ENCODE assay signal across 1 cellular context in the genomic region with DNA sequence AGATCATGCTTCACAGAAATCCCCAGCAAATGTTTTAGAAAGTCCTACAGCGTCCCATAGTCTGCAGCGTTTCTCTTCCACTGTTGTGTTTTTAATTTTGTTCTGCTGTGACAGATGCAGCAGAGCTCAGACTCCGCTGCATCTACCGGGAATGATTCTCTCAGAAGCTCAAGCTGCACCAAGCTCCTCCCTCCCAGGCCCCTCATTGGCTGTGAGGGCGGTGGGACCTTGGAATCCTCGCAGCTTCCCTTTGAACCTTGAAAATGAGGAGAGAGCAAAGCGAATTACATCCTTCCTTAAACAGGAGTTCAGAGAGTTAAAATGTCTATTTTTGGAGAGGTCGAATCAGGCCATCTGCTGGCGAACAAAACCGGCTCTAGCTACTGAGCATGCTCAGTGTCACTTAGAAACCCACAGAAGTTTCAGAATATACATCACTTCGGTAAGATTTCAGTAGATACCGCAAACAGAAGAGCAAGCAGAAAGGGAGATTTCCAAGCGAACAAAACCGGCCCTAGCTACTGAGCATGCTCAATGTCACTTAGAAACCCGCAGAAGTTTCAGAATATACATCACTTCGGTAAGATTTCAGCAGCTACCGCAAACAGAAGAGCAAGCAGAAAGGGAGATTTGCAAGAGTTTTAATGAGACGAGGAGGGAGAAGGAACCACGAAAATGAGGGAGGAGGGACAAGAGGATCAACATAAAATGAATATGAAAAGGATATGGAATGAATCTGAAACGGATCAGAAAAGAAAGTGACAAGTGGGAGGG.
TF ChIP-seq lines count a peak whose summit lies in the region.

A gene (minus strand): TSS at position 144 of the 774 bp plus-strand sequence. CDS start 188 bp downstream, outside the sequence.

TF ChIP-seq in HEK293, 187 proteins besides CTCF, POLR2A, EP300 and RAD21 (continued from another document):
- TF ChIP-seq, protein P1, sequence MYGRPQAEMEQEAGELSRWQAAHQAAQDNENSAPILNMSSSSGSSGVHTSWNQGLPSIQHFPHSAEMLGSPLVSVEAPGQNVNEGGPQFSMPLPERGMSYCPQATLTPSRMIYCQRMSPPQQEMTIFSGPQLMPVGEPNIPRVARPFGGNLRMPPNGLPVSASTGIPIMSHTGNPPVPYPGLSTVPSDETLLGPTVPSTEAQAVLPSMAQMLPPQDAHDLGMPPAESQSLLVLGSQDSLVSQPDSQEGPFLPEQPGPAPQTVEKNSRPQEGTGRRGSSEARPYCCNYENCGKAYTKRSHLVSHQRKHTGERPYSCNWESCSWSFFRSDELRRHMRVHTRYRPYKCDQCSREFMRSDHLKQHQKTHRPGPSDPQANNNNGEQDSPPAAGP (tag by site-specific recombination; IDR thresholded peaks at IDR 0.05), result no peak
- TF ChIP-seq RBAK (tag by site-specific recombination; IDR thresholded peaks at IDR 0.05), result no peak
- TF ChIP-seq, protein P2, sequence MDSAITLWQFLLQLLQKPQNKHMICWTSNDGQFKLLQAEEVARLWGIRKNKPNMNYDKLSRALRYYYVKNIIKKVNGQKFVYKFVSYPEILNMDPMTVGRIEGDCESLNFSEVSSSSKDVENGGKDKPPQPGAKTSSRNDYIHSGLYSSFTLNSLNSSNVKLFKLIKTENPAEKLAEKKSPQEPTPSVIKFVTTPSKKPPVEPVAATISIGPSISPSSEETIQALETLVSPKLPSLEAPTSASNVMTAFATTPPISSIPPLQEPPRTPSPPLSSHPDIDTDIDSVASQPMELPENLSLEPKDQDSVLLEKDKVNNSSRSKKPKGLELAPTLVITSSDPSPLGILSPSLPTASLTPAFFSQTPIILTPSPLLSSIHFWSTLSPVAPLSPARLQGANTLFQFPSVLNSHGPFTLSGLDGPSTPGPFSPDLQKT (IDR thresholded peaks at IDR 0.05; ENCODE audit: borderline replicate concordance, low read depth, low read length), result no peak
- no peak for TF ChIP-seq ZNF585B (tag by site-specific recombination; IDR thresholded peaks at IDR 0.05)
- no peak for TF ChIP-seq ZNF837 (tag by site-specific recombination; IDR thresholded peaks at IDR 0.05)
- TF ChIP-seq KLF10 (tag by site-specific recombination; IDR thresholded peaks at IDR 0.05), result no peak
- TF ChIP-seq SP7 (tag by site-specific recombination; IDR thresholded peaks at IDR 0.05), result no peak
- peak; percentile 59; the same call in 1 of the 2 replicates for TF ChIP-seq GFI1B (tag by site-specific recombination; IDR thresholded peaks at IDR 0.05)
- no peak for TF ChIP-seq ZNF830 (tag by site-specific recombination; IDR thresholded peaks at IDR 0.05; ENCODE audit: low read depth)
- peak; percentile 62 for TF ChIP-seq SP2 (tag by site-specific recombination; IDR thresholded peaks at IDR 0.05)
- no peak for TF ChIP-seq YY1 (tag by site-specific recombination; IDR thresholded peaks at IDR 0.05)
- peak; percentile 90 for TF ChIP-seq PRDM1 (tag by site-specific recombination; IDR thresholded peaks at IDR 0.05)
- no peak for TF ChIP-seq KLF9 (tag by site-specific recombination; IDR thresholded peaks at IDR 0.05; ENCODE audit: low read depth)
- TF ChIP-seq ZNF239 (tag by site-specific recombination; IDR thresholded peaks at IDR 0.05), result no peak
- no peak for TF ChIP-seq ZNF558 (tag by site-specific recombination; IDR thresholded peaks at IDR 0.05)
- peak; percentile 36; the same call in 1 of the 2 replicates for TF ChIP-seq ZBTB20 (tag by site-specific recombination; IDR thresholded peaks at IDR 0.05)
- TF ChIP-seq HOXD13 (CRISPR knock-in tag; IDR thresholded peaks at IDR 0.05; ENCODE audit: borderline replicate concordance), result no peak
- TF ChIP-seq ZNF175 (tag by site-specific recombination; IDR thresholded peaks at IDR 0.05), result no peak
- no peak for TF ChIP-seq ZNF544 (tag by site-specific recombination; IDR thresholded peaks at IDR 0.05)
- no peak for TF ChIP-seq ZNF248 (tag by site-specific recombination; IDR thresholded peaks at IDR 0.05)
- TF ChIP-seq ZNF155 (tag by site-specific recombination; IDR thresholded peaks at IDR 0.05), result no peak
- TF ChIP-seq ZNF791 (tag by site-specific recombination; IDR thresholded peaks at IDR 0.05), result no peak
- no peak for TF ChIP-seq ZNF514 (tag by site-specific recombination; IDR thresholded peaks at IDR 0.05)
- no peak for TF ChIP-seq ZSCAN16 (tag by site-specific recombination; IDR thresholded peaks at IDR 0.05)
